In genomic region chr7:38142736-38143135, GRCh38 we compare ENCODE assay signal across 13 cellular contexts. TPM values are rescaled to one million over a fixed set of nuclear protein-coding genes. Genes with fewer than 3 reads are reported as not detected.
DNase-seq lines count a peak whose midpoint lies in the region; ATAC-seq lines count a peak whose summit lies in the region.
"Had no signal": no experiment of that assay in that cellular context is flagged by ENCODE, and none has a peak within 500 bp of the region (broad histone marks: within the 10 kb centered on the region; RNA-seq: fewer than 3 reads in every experiment).

No MANE protein-coding gene starts in this region.

- ATAC-seq in GM19043 (IDR thresholded peaks at IDR 0.05; ENCODE audit: low read depth, unreplicated experiment): peak; percentile 68
- peak; percentile 81 for ATAC-seq in GM21786 (IDR thresholded peaks at IDR 0.05; ENCODE audit: unreplicated experiment)
- peak; percentile 68 for ATAC-seq in HG03095 (IDR thresholded peaks at IDR 0.05; ENCODE audit: unreplicated experiment)
- no peak for ATAC-seq in left lobe of liver
- ATAC-seq: activated CD8-positive, alpha-beta T cell treated with anti-CD3 and anti-CD28 coated beads, Interleukin-2, amount 10 ng/mL, durations not matched to agents 7 days and 5 days; Right ventricle myocardium inferior had no signal

- DNase-seq in T-helper 9 cell (no peak), NCI-H446 (lab: John Stamatoyannopoulos, UW) (no peak), left lobe of liver (ENCODE audit: low spot score) (no peak), DMS 273 treated with DMSO at 0.1 percent for 48 hours (lab: John Stamatoyannopoulos, UW) (no peak)
- DNase-seq: activated CD8-positive, alpha-beta T cell treated with anti-CD3 and anti-CD28 coated beads, Interleukin-2, amount 10 ng/mL, durations not matched to agents 7 days and 5 days; KG1; NCI-H1436 treated with DMSO at 0.1 percent for 48 hours; NCI-H526 treated with DMSO at 0.1 percent for 48 hours; testis had no signal

RNA-seq across cellular contexts. Expression of gene STARD3NL, which starts 35.3 kb away (rescaled TPM):
- total RNA-seq in left lobe of liver: 6.5 TPM
